31 cellular contexts compared by ENCODE assay signal in the genomic region with DNA sequence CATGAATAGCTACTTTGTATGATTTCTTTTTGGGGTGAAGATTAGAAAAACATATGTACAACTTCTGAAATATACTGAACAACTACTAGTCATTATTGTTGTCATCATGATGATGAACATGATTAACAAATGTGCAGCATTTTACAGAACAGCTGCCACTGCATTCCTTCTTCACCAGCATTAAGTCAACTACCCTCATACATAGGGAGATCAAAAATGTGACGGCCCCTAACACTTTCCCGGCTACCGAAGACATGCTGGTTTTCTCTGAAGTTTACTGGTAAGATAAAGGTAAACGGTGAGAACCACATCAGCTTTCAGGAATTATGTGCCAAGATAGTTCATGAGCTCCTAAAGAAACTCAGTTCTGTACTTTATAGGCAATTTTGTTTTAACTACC.
"Had no signal": no experiment of that assay in that cellular context is flagged by ENCODE, and none has a peak within 500 bp of the region (broad histone marks: within the 10 kb centered on the region; RNA-seq: fewer than 3 reads in every experiment).

No MANE protein-coding gene starts in this region.

- H3K79me2 ChIP-seq: parathyroid adenoma had no signal

- ATAC-seq: natural killer cell; psoas muscle; right cardiac atrium; right lobe of liver; stimulated activated memory B cell treated with anti-CD40 and anti-IgM and Interleukin-4, amounts not matched to agents 10 μg/mL and 1 μg/mL and 100 μg/mL, for 72 hours; stimulated activated naive CD8-positive, alpha-beta T cell treated with anti-CD3 and anti-CD28 coated beads, Interleukin-15, amount 100 ng/mL, for 72 hours; stimulated activated naive CD8-positive, alpha-beta T cell treated with anti-CD3 and anti-CD28 coated beads, Interleukin-15, Interleukin-2, amounts not matched to agents 100 U/mL and 50 U/mL, for 24 hours had no signal

- H3K4me2 ChIP-seq: neural progenitor cell, smooth muscle cell had no signal

- H3K4me1 Mint-ChIP-seq: natural killer cell; stimulated activated memory B cell treated with anti-CD40 and anti-IgM and Interleukin-4, amounts not matched to agents 10 μg/mL and 1 μg/mL and 100 μg/mL, for 72 hours; stimulated activated naive CD8-positive, alpha-beta T cell treated with anti-CD3 and anti-CD28 coated beads, Interleukin-15, amount 100 ng/mL, for 72 hours had no signal

- H3K4me3 Mint-ChIP-seq: natural killer cell; nephron; neural progenitor cell; stimulated activated memory B cell treated with anti-CD40 and anti-IgM and Interleukin-4, amounts not matched to agents 10 μg/mL and 1 μg/mL and 100 μg/mL, for 72 hours; stimulated activated naive CD8-positive, alpha-beta T cell treated with anti-CD3 and anti-CD28 coated beads, Interleukin-15, amount 100 ng/mL, for 72 hours had no signal

- H3K27ac Mint-ChIP-seq: natural killer cell; nephron; neural progenitor cell; progenitor cell of endocrine pancreas; stimulated activated memory B cell treated with anti-CD40 and anti-IgM and Interleukin-4, amounts not matched to agents 10 μg/mL and 1 μg/mL and 100 μg/mL, for 72 hours; stimulated activated naive CD8-positive, alpha-beta T cell treated with anti-CD3 and anti-CD28 coated beads, Interleukin-15, amount 100 ng/mL, for 72 hours had no signal

- H3K27me3 ChIP-seq: neural progenitor cell, ovary, right lobe of liver, sigmoid colon, spleen, suprapubic skin, testis, tibial artery, transverse colon, upper lobe of left lung, vagina had no signal

- H3K9ac ChIP-seq: neural progenitor cell, parathyroid adenoma had no signal

- H2AFZ ChIP-seq: neural progenitor cell, parathyroid adenoma had no signal

- H3K36me3 ChIP-seq: neural progenitor cell, ovary, right lobe of liver, sigmoid colon, spleen, suprapubic skin, tibial artery, transverse colon, upper lobe of left lung, vagina had no signal

- H3K9me3 ChIP-seq: ovary, psoas muscle, right lobe of liver, sigmoid colon, suprapubic skin, testis, tibial artery, transverse colon, upper lobe of left lung, vagina had no signal

- H3K27me3 Mint-ChIP-seq: progenitor cell of endocrine pancreas; stimulated activated memory B cell treated with anti-CD40 and anti-IgM and Interleukin-4, amounts not matched to agents 10 μg/mL and 1 μg/mL and 100 μg/mL, for 72 hours; stimulated activated naive CD8-positive, alpha-beta T cell treated with anti-CD3 and anti-CD28 coated beads, Interleukin-15, amount 100 ng/mL, for 72 hours had no signal

- DNase-seq: natural killer cell; occipital lobe; ovary; posterior cingulate gyrus; psoas muscle; right cardiac atrium; right lobe of liver; sigmoid colon; spleen; stimulated activated CD4-positive, alpha-beta T cell treated with anti-CD3 and anti-CD28 coated beads, Interleukin-12 subunit alpha, Interleukin-12 subunit beta, amount 100 ng/mL, for 4 hours; stimulated activated CD4-positive, alpha-beta T cell treated with anti-CD3 and anti-CD28 coated beads, Interleukin-1b, Interleukin-23, amount 100 ng/mL, for 48 hours; stimulated activated CD4-positive, alpha-beta T cell treated with anti-CD3 and anti-CD28 coated beads, Interleukin-4, amount 100 ng/mL, for 1 hour; stimulated activated CD4-positive, alpha-beta T cell treated with anti-CD3 and anti-CD28 coated beads, Interleukin-4, amount 100 ng/mL, for 4 hours; stimulated activated CD8-positive, alpha-beta memory T cell treated with anti-CD3 and anti-CD28 coated beads, Interleukin-4, amount 100 ng/mL, for 48 hours; stimulated activated naive CD4-positive, alpha-beta T cell; stimulated activated naive CD8-positive, alpha-beta T cell treated with anti-CD3 and anti-CD28 coated beads, Interleukin-15, amount 100 ng/mL, for 72 hours; stimulated activated naive CD8-positive, alpha-beta T cell treated with anti-CD3 and anti-CD28 coated beads, Interleukin-15, Interleukin-2, amounts not matched to agents 100 U/mL and 50 U/mL, for 24 hours; substantia nigra; testis; tibial artery; transverse colon; upper lobe of left lung had no signal

- H3K4me3 ChIP-seq: neural progenitor cell, ovary, psoas muscle, right lobe of liver, sigmoid colon, skin epidermis, smooth muscle cell, spleen, suprapubic skin, testis, tibial artery, transverse colon, upper lobe of left lung, vagina had no signal

- H3K27ac ChIP-seq: neural progenitor cell, ovary, parathyroid adenoma, psoas muscle, right lobe of liver, sigmoid colon, skin epidermis, spleen, suprapubic skin, testis, tibial artery, transverse colon, upper lobe of left lung, vagina had no signal

- H3K36me3 Mint-ChIP-seq: natural killer cell; stimulated activated memory B cell treated with anti-CD40 and anti-IgM and Interleukin-4, amounts not matched to agents 10 μg/mL and 1 μg/mL and 100 μg/mL, for 72 hours had no signal

- H3K4me1 ChIP-seq: parathyroid adenoma, psoas muscle, right lobe of liver, sigmoid colon, spleen, suprapubic skin, testis, tibial artery, transverse colon, upper lobe of left lung, vagina had no signal
